Comparison of ENCODE assay signal across 1 cellular context in the genomic region with DNA sequence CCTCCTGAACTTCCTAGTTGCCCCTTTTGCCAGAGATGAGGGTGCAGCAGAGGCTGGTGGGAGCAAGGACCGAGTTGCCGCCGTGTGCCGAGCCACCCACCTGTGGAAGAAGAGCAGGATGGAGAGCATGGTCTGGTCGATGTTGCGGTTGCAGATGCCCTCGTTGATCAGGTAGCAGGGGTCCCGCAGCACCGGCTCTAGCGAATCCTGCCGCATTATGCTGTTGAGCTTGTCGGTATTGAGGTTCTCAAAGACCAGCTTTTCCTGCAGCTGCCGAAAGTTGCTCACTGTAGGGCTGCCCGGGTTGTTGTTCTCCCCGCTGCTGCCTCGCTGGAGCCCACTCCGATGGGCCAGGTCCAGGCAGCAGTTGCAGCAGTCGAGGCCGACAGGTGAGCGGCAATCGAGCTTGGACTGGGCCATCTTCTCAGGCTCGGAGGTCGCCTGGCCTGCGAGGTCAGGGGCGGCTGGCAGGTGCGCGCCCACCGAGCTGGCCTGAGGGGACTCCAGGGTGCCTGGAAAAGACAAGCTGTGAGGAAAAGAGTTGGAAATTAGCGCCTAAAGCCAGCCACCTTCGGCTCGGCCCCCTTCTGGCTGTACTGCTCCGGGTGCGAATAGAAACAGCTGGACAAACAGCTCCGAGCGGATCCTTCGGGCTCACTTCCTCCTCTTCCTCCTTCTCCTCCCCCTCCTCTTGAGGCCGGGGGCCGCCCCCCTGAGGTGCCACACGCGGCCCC.
TF ChIP-seq lines count a peak whose summit lies in the region.

No MANE protein-coding gene starts in this region.

TF ChIP-seq in HCT116, 20 proteins besides CTCF, POLR2A, EP300 and RAD21 (continued from another document):
- TF ChIP-seq, protein P1, sequence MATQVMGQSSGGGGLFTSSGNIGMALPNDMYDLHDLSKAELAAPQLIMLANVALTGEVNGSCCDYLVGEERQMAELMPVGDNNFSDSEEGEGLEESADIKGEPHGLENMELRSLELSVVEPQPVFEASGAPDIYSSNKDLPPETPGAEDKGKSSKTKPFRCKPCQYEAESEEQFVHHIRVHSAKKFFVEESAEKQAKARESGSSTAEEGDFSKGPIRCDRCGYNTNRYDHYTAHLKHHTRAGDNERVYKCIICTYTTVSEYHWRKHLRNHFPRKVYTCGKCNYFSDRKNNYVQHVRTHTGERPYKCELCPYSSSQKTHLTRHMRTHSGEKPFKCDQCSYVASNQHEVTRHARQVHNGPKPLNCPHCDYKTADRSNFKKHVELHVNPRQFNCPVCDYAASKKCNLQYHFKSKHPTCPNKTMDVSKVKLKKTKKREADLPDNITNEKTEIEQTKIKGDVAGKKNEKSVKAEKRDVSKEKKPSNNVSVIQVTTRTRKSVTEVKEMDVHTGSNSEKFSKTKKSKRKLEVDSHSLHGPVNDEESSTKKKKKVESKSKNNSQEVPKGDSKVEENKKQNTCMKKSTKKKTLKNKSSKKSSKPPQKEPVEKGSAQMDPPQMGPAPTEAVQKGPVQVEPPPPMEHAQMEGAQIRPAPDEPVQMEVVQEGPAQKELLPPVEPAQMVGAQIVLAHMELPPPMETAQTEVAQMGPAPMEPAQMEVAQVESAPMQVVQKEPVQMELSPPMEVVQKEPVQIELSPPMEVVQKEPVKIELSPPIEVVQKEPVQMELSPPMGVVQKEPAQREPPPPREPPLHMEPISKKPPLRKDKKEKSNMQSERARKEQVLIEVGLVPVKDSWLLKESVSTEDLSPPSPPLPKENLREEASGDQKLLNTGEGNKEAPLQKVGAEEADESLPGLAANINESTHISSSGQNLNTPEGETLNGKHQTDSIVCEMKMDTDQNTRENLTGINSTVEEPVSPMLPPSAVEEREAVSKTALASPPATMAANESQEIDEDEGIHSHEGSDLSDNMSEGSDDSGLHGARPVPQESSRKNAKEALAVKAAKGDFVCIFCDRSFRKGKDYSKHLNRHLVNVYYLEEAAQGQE (IDR thresholded peaks at IDR 0.05; ENCODE audit: low read depth), result no peak
- TF ChIP-seq, protein P2, sequence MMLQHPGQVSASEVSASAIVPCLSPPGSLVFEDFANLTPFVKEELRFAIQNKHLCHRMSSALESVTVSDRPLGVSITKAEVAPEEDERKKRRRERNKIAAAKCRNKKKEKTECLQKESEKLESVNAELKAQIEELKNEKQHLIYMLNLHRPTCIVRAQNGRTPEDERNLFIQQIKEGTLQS (IDR thresholded peaks at IDR 0.05), result no peak
- TF ChIP-seq YY1 (IDR thresholded peaks at IDR 0.05; ENCODE audit: extremely low read depth, insufficient replicate concordance, low read depth, low read length) (no peak), EZH2phosphoT487 (IDR thresholded peaks at IDR 0.05; ENCODE audit: borderline replicate concordance) (no peak)
- TF ChIP-seq, protein P3, sequence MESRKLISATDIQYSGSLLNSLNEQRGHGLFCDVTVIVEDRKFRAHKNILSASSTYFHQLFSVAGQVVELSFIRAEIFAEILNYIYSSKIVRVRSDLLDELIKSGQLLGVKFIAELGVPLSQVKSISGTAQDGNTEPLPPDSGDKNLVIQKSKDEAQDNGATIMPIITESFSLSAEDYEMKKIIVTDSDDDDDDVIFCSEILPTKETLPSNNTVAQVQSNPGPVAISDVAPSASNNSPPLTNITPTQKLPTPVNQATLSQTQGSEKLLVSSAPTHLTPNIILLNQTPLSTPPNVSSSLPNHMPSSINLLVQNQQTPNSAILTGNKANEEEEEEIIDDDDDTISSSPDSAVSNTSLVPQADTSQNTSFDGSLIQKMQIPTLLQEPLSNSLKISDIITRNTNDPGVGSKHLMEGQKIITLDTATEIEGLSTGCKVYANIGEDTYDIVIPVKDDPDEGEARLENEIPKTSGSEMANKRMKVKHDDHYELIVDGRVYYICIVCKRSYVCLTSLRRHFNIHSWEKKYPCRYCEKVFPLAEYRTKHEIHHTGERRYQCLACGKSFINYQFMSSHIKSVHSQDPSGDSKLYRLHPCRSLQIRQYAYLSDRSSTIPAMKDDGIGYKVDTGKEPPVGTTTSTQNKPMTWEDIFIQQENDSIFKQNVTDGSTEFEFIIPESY (IDR thresholded peaks at IDR 0.05; ENCODE audit: extremely low read depth, insufficient replicate concordance, low read length), result no peak
TF ChIP-seq in HCT116: peak in this region for 0.
